Comparison of ENCODE assay signal across 13 cellular contexts in the genomic region with DNA sequence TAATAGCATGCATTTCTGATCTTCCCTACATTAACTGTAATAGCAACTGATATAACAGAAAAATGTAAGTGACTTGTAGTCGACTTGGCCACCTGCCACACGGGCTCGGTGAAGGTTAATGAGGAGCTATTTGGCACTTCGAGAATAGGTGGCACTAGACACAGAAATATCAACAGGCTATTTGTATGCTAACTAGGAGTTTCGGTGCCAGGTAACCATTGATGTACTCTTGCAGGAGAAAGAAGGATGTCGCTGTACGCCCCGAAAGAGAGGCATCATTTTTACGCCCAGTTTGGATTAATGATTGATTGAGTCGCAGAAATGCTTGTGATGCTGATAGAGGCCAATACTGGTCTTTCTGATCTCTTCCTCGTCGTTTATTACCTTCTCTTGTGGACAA. TPM values are rescaled to one million over a fixed set of nuclear protein-coding genes. Genes with fewer than 3 reads are reported as not detected.
DNase-seq lines count a peak whose midpoint lies in the region; ATAC-seq and TF ChIP-seq lines count a peak whose summit lies in the region.
"Had no signal": no experiment of that assay in that cellular context is flagged by ENCODE, and none has a peak within 500 bp of the region (broad histone marks: within the 10 kb centered on the region; RNA-seq: fewer than 3 reads in every experiment).

No MANE protein-coding gene starts in this region.

- peak; percentile 23 for DNase-seq in activated CD4-positive, alpha-beta T cell treated with anti-CD3 and anti-CD28 coated beads for 48 hours
- no peak for DNase-seq in activated CD4-positive, alpha-beta T cell treated with anti-CD3 and anti-CD28 coated beads for 4 hours
- DNase-seq in T-cell, result no peak
- DNase-seq in stomach, result no peak
- DNase-seq in iPS-NIHi11 (ENCODE audit: low spot score), result no peak
- no peak for DNase-seq in activated effector memory CD4-positive, alpha-beta T cell treated with anti-CD3 and anti-CD28 coated beads, Interleukin-2, amount 50 U/mL, for 16 hours
- DNase-seq: activated effector memory CD4-positive, alpha-beta T cell treated with Interleukin-2 at 50 U/mL for 16 hours; AML-193 had no signal

- H3K9me3 Mint-ChIP-seq in T-cell, result peaks cover 0 to 10% (median 0%) of the 10 kb centered on the region in 3 donors
- H3K9me3 Mint-ChIP-seq: mesothelial cell of epicardium had no signal

- no peak for TF ChIP-seq CTCF in stomach (IDR thresholded peaks at IDR 0.05)

- no peak overlapping the region for H3K9ac ChIP-seq in iPS-20b (ENCODE audit: low read depth, low read length)

- intact Hi-C loops in stomach (cut with DNase I; ENCODE audit: low total_unique reads), result no loop called here

- H3K4me3 Mint-ChIP-seq in T-cell, result peak overlapping the region; percentile 13 to 88 (median 42)

- peaks cover 76 to 87% of the 10 kb centered on the region in 2 donors for H3K27me3 Mint-ChIP-seq in T-cell

- H3K27me3 ChIP-seq in iPS-20b (ENCODE audit: insufficient read depth, low read length) (peaks cover 100% of the 10 kb centered on the region), stomach (peaks cover 56 to 100% (median 93%) of the 10 kb centered on the region in 3 donors)

- no peak for TF ChIP-seq EP300 in stomach (IDR thresholded peaks at IDR 0.05)

- H3K4me3 ChIP-seq in iPS-20b (ENCODE audit: low read length), result peak overlapping the region; percentile 22
- H3K4me3 ChIP-seq in stomach, result peak overlapping the region in 3 of 4 donors; percentile 23 to 46 (median 27)

- TF ChIP-seq POLR2A in stomach (IDR thresholded peaks at IDR 0.05), result no peak

- H3K4me1 ChIP-seq in iPS-20b (ENCODE audit: insufficient read depth, low read length), result no peaks in the 10 kb centered on the region; the same call in none of the 2 replicates
- H3K4me1 ChIP-seq in stomach, result peaks cover 37 to 79% (median 56%) of the 10 kb centered on the region in 4 donors

- POLR2A ChIA-PET in T-cell (lab: Charles Lee), result no interaction called here

- H3K9me3 ChIP-seq in iPS-20b (ENCODE audit: insufficient read depth, low read depth, low read length) (no peaks in the 10 kb centered on the region; the same call in 1 of the 2 replicates), stomach (peaks cover 0 to 30% (median 3%) of the 10 kb centered on the region in 4 donors)

- H3K36me3 Mint-ChIP-seq in T-cell, result peaks cover 5% of the 10 kb centered on the region

- no peak overlapping the region for H3K27ac ChIP-seq in iPS-20b (ENCODE audit: low read length)
- no peak overlapping the region for H3K27ac ChIP-seq in stomach

- peaks cover 54 to 58% (median 55%) of the 10 kb centered on the region in 3 donors for H3K4me1 Mint-ChIP-seq in T-cell

- H3K36me3 ChIP-seq in iPS-20b (ENCODE audit: insufficient read depth, low read depth, low read length) (no peaks in the 10 kb centered on the region), stomach (no peaks in the 10 kb centered on the region)

- peak overlapping the region in 1 of 2 donors; percentile 60 for H3K27ac Mint-ChIP-seq in T-cell

- CTCF ChIA-PET in T-cell (lab: Charles Lee), result no interaction called here

- ATAC-seq in T-cell (replicated peaks in 1 of 4) (no peak), HG03135 (IDR thresholded peaks at IDR 0.05; ENCODE audit: unreplicated experiment) (no peak)

- 4 to 12% (median 8%) methylated on average over 12 of the region's 12 CpGs for WGBS in stomach, 5 donors

RNA-seq across cellular contexts. Expression of a gene that starts 0.5 kb away (rescaled TPM):
- total RNA-seq in T-cell (not detected), stomach (10 to 100 TPM in 1 of 5 donors, 1 to 10 TPM in 1, not detected in 3; 2.3 to 23.2 TPM)
- under 1 TPM in 1 of 3 donors, not detected in 2; 0.08 TPM for polyA plus RNA-seq in stomach
- total RNA-seq: fibroblast of lung, H7 had no signal
